ENCODE assay signal across 8 cellular contexts in genomic region chr3:9249273-9250192, GRCh38. TPM values are rescaled to one million over a fixed set of nuclear protein-coding genes. Genes with fewer than 3 reads are reported as not detected.
DNase-seq lines count a peak whose midpoint lies in the region; ATAC-seq, FAIRE-seq and TF ChIP-seq lines count a peak whose summit lies in the region.

SRGAP3 (minus strand) TSS chr3:9249646; CDS start chr3:9248951, 695 bp downstream.

- no peaks in the 10 kb centered on the region for H3K36me3 ChIP-seq in endothelial cell of umbilical vein (ENCODE audit: control insufficient read depth in 2 of 2, extremely low read depth in 1 of 2, insufficient read depth in 2 of 2, low read length in 2 of 2)

- peak within 1 kb of the TSS in 1 of 3 experiments; percentile 12 for H3K4me3 ChIP-seq in endothelial cell of umbilical vein (replicated peaks in 1 of 3; ENCODE audit: insufficient read depth in 1 of 3, low read depth in 1 of 3, low read length in 3 of 3)

- no peak within 1 kb of the TSS for H3K4me2 ChIP-seq in endothelial cell of umbilical vein (ENCODE audit: insufficient read depth, low read length)

- H3K9me1 ChIP-seq in endothelial cell of umbilical vein (replicated peaks; ENCODE audit: control insufficient read depth, extremely low read depth, insufficient read depth, low read length): no peaks in the 10 kb centered on the region

- TF ChIP-seq CTCF in endothelial cell of umbilical vein (IDR thresholded peaks at IDR 0.05; ENCODE audit: extremely low read depth in 1 of 2, insufficient read depth in 1 of 2, low read depth in 1 of 2, low read length in 2 of 2): peak in 1 of 2 donors; percentile 25

- CTCF ChIA-PET in endothelial cell of umbilical vein (lab: Charles Lee): interaction anchor here (0.6 to 1.7 kb wide), 10 partner anchors 9 to 262 kb away, joined by 3 to 7 read pairs (median 4); no protein-coding TSS in a partner anchor

- H3K79me2 ChIP-seq in endothelial cell of umbilical vein (ENCODE audit: control insufficient read depth, insufficient read depth, low read length): no peaks in the 10 kb centered on the region

- H3K4me1 ChIP-seq in endothelial cell of umbilical vein (ENCODE audit: control insufficient read depth, extremely low read depth, insufficient read depth, low read length): no peaks in the 10 kb centered on the region

- no peaks in the 10 kb centered on the region for H4K20me1 ChIP-seq in endothelial cell of umbilical vein (replicated peaks; ENCODE audit: control insufficient read depth, extremely low read depth, insufficient read depth, low read length)

- no peak within 1 kb of the TSS for H3K9ac ChIP-seq in endothelial cell of umbilical vein (replicated peaks; ENCODE audit: extremely low read depth, insufficient read depth, low read length)

- no peak within 1 kb of the TSS for H3K27ac ChIP-seq in endothelial cell of umbilical vein (ENCODE audit: insufficient read depth, low read depth, low read length)

- H3K27me3 ChIP-seq in endothelial cell of umbilical vein (ENCODE audit: control insufficient read depth in 2 of 2, insufficient read depth in 2 of 2, low read length in 2 of 2): peaks cover 0 to 3% of the 10 kb centered on the region in 2 experiments

- TF ChIP-seq POLR2A in endothelial cell of umbilical vein (IDR thresholded peaks at IDR 0.05; ENCODE audit: low read depth, low read length): no peak

- peak within 1 kb of the TSS; percentile 43 for H2AFZ ChIP-seq in endothelial cell of umbilical vein (ENCODE audit: low read depth, low read length)

- intact Hi-C loops in endothelial cell of umbilical vein (cut with micrococcal nuclease): no loop called here

- no TSS peak for BruUV-seq in endothelial cell of umbilical vein (replicated peaks; lab: Mats Ljungman, UMichigan)

- POLR2A ChIA-PET in endothelial cell of umbilical vein (lab: Charles Lee): no interaction called here

- ATAC-seq in GM21360 (IDR thresholded peaks at IDR 0.05; ENCODE audit: unreplicated experiment): peak; percentile 100

- dilution Hi-C loops in endothelial cell of umbilical vein (cut with MboI; ENCODE audit: extremely low pct_ligation_motif_present, low sequenced_read_pairs): no loop called here

- peak; percentile 94 for FAIRE-seq in endothelial cell of umbilical vein (lab: Jason Lieb, UNC)

- H3K9me3 ChIP-seq in endothelial cell of umbilical vein (replicated peaks; ENCODE audit: control insufficient read depth, insufficient read depth, low read length): no peaks in the 10 kb centered on the region

- DNase-seq in CMK (ENCODE audit: low read depth): peak; percentile 33
- peak; percentile 77 for DNase-seq in HT-29 (ENCODE audit: low spot score)
- peak; percentile 96 for DNase-seq in NOMO-1 treated with dmso at 0.1 percent for 144 hours (lab: John Stamatoyannopoulos, UW; ENCODE audit: unreplicated experiment)
- peak; percentile 33 for DNase-seq in activated CD8-positive, alpha-beta memory T cell treated with anti-CD3 and anti-CD28 coated beads, Interleukin-2, amount 50 U/mL, for 1 hour (ENCODE audit: extremely low read depth)
- DNase-seq in endothelial cell of umbilical vein (ENCODE audit: low read depth, low spot score): peak; percentile 89
- peak; percentile 97 for DNase-seq in midbrain (lab: John Stamatoyannopoulos, UW)
- peak; percentile 49 to 56 for DNase-seq in stimulated activated CD8-positive, alpha-beta memory T cell treated with anti-CD3 and anti-CD28 coated beads, Interleukin-15, amount 100 ng/mL, for 48 hours (ENCODE audit: low read depth in 2 of 2)

TF ChIP-seq in endothelial cell of umbilical vein, 7 proteins besides CTCF, POLR2A, EP300 and RAD21:
- TF ChIP-seq MYC (IDR thresholded peaks at IDR 0.05; ENCODE audit: low read depth, low read length) (no peak), POLR2AphosphoS5 (IDR thresholded peaks at IDR 0.05; ENCODE audit: insufficient read depth, low read depth, low read length) (no peak), EZH2 (IDR thresholded peaks at IDR 0.05; ENCODE audit: borderline replicate concordance, low read depth, low read length, severe bottlenecking) (no peak), JUN (IDR thresholded peaks at IDR 0.05; ENCODE audit: borderline replicate concordance, insufficient read depth, insufficient read length, low read depth) (no peak), GATA2 (IDR thresholded peaks at IDR 0.05; ENCODE audit: insufficient read depth, insufficient read length, low read depth, low read length) (no peak), FOS (IDR thresholded peaks at IDR 0.05; ENCODE audit: borderline replicate concordance, insufficient read depth, low read length) (no peak)
- TF ChIP-seq, protein P1, sequence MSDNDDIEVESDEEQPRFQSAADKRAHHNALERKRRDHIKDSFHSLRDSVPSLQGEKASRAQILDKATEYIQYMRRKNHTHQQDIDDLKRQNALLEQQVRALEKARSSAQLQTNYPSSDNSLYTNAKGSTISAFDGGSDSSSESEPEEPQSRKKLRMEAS (IDR thresholded peaks at IDR 0.05; ENCODE audit: insufficient read depth, insufficient read length): no peak

RNA-seq across cellular contexts. Expression of gene SRGAP3, which starts in this region (rescaled TPM):
- total RNA-seq in HT-29 (2014; rRNA removed; shearing (Covaris generic)): 0.20 and 0.21 TPM in 2 replicates
- not detected in 2 replicates for total RNA-seq in endothelial cell of umbilical vein
- 0.02 and 0.06 TPM in 2 replicates for polyA plus RNA-seq in endothelial cell of umbilical vein
- 0.11 and 0.12 TPM in 2 replicates for polyA plus RNA-seq in endothelial cell of umbilical vein (2011; cell fraction: cytosol; rRNA removed)
- polyA plus RNA-seq in endothelial cell of umbilical vein (2011; cell fraction: nucleus; rRNA removed): 0.14 and 0.53 TPM in 2 replicates
- polyA plus RNA-seq in endothelial cell of umbilical vein (2012): not detected in 2 replicates
- polyA minus RNA-seq in endothelial cell of umbilical vein: 1.4 TPM in 1 of 2 replicates, not detected in the other
- not detected for polyA minus RNA-seq in endothelial cell of umbilical vein (2011; cell fraction: cytosol; rRNA and poly(A)+ RNA removed)
- 0.24 and 1.5 TPM in 2 replicates for polyA minus RNA-seq in endothelial cell of umbilical vein (2011; cell fraction: nucleus; rRNA and poly(A)+ RNA removed)

Comparison
In these comparisons a context has a peak if more than half of its experiments do, and no peak if none do; other contexts are left out.
1. Peak in DNase-seq in HT-29; RNA of the gene not detected or under 1 TPM.
2. DNase-seq: peak in every context shown above with its lines; median percentile 97 in midbrain; 96 in NOMO-1 treated with dmso at 0.1 percent for 144 hours; 89 in endothelial cell of umbilical vein; 77 in HT-29; 52 in stimulated activated CD8-positive, alpha-beta memory T cell treated with anti-CD3 and anti-CD28 coated beads, Interleukin-15, amount 100 ng/mL, for 48 hours; 33 in CMK; 33 in activated CD8-positive, alpha-beta memory T cell treated with anti-CD3 and anti-CD28 coated beads, Interleukin-2, amount 50 U/mL, for 1 hour.